8 cellular contexts compared by ENCODE assay signal in genomic region chrX:24693453-24694202, GRCh38.
A peak's percentile ranks its signal among the peaks of the same experiment; 100 is the strongest.
DNase-seq lines count a peak whose midpoint lies in the region; ATAC-seq lines count a peak whose summit lies in the region.

A gene with protein sequence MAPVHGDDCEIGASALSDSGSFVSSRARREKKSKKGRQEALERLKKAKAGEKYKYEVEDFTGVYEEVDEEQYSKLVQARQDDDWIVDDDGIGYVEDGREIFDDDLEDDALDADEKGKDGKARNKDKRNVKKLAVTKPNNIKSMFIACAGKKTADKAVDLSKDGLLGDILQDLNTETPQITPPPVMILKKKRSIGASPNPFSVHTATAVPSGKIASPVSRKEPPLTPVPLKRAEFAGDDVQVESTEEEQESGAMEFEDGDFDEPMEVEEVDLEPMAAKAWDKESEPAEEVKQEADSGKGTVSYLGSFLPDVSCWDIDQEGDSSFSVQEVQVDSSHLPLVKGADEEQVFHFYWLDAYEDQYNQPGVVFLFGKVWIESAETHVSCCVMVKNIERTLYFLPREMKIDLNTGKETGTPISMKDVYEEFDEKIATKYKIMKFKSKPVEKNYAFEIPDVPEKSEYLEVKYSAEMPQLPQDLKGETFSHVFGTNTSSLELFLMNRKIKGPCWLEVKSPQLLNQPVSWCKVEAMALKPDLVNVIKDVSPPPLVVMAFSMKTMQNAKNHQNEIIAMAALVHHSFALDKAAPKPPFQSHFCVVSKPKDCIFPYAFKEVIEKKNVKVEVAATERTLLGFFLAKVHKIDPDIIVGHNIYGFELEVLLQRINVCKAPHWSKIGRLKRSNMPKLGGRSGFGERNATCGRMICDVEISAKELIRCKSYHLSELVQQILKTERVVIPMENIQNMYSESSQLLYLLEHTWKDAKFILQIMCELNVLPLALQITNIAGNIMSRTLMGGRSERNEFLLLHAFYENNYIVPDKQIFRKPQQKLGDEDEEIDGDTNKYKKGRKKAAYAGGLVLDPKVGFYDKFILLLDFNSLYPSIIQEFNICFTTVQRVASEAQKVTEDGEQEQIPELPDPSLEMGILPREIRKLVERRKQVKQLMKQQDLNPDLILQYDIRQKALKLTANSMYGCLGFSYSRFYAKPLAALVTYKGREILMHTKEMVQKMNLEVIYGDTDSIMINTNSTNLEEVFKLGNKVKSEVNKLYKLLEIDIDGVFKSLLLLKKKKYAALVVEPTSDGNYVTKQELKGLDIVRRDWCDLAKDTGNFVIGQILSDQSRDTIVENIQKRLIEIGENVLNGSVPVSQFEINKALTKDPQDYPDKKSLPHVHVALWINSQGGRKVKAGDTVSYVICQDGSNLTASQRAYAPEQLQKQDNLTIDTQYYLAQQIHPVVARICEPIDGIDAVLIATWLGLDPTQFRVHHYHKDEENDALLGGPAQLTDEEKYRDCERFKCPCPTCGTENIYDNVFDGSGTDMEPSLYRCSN (N-terminal part only) (plus strand): TSS chrX:24693918. CDS start chrX:24693962, 44 bp downstream.

- ATAC-seq in GM19035 (IDR thresholded peaks at IDR 0.05; ENCODE audit: unreplicated experiment) (peak; percentile 93), HG03342 (IDR thresholded peaks at IDR 0.05; ENCODE audit: unreplicated experiment) (peak; percentile 95)
- ATAC-seq in activated CD4-positive, CD25-positive, alpha-beta regulatory T cell treated with anti-CD3 and anti-CD28 coated beads, Interleukin-2, amount 50 U/mL, for 24 hours, result peak; percentile 91 to 94

- DNase-seq in AG20443 (ENCODE audit: low spot score), result peak; percentile 94
- DNase-seq in NCI-H345 treated with DMSO at 0.1 percent for 48 hours (lab: John Stamatoyannopoulos, UW; ENCODE audit: unreplicated experiment), result peak; percentile 84
- peak; percentile 45 to 67 for DNase-seq in cerebellar nuclear complex (lab: John Stamatoyannopoulos, UW)
- peak; percentile 100 for DNase-seq in islet precursor cell
- DNase-seq in stimulated activated CD4-positive, alpha-beta T cell treated with anti-CD3 and anti-CD28 coated beads, Interleukin-12 subunit alpha, Interleukin-12 subunit beta, amount 100 ng/mL, for 4 hours, result peak; percentile 67

Comparison
In these comparisons a context has a peak if more than half of its experiments do, and no peak if none do; other contexts are left out.
1. Peak in every context shown above with its lines: DNase-seq and ATAC-seq.